ENCODE assay signal across 8 cellular contexts in genomic region chr11:36594316-36594989, GRCh38. TPM values are rescaled to one million over a fixed set of nuclear protein-coding genes. Genes with fewer than 3 reads are reported as not detected.
DNase-seq lines count a peak whose midpoint lies in the region; ATAC-seq and TF ChIP-seq lines count a peak whose summit lies in the region.

A gene with protein sequence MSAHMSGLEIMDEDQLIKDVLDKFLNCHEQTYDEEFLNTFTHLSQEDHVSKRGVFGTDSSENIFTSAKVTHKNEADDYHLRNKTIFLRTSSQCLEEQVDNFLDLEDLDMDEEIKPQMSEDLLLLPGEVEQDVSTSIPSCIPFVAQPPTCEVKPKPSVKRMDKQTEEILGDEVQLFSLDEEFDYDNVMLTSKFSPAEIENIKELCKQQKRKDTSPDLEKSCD (plus strand): TSS chr11:36594502. CDS start chr11:36610104, 15,602 bp downstream.

- no peak for TF ChIP-seq CTCF in GM10248 (IDR thresholded peaks at IDR 0.05; ENCODE audit: control extremely low read depth, extremely low read depth, low read depth, missing control alignments)

- ATAC-seq in HG02763 (IDR thresholded peaks at IDR 0.05; ENCODE audit: unreplicated experiment) (peak; percentile 94), GM18520 (IDR thresholded peaks at IDR 0.05; ENCODE audit: unreplicated experiment) (no peak)

- peaks cover 6% of the 10 kb centered on the region for H3K4me1 Mint-ChIP-seq in T-helper 2 cell treated with Interferon-gamma antibody and Interleukin-4, amounts not matched to agents 5 μg/mL and 100 μg/mL, for 36 hours (ENCODE audit: low read depth)

- H3K36me3 Mint-ChIP-seq in T-helper 2 cell treated with Interferon-gamma antibody and Interleukin-4, amounts not matched to agents 5 μg/mL and 100 μg/mL, for 36 hours (ENCODE audit: low read depth) = no peaks in the 10 kb centered on the region

- no peaks in the 10 kb centered on the region for H3K9me3 Mint-ChIP-seq in T-helper 2 cell treated with Interferon-gamma antibody and Interleukin-4, amounts not matched to agents 5 μg/mL and 100 μg/mL, for 36 hours

- POLR2A ChIA-PET in GM10248 (lab: Yijun Ruan, JAX) = no interaction called here

- peak within 1 kb of the TSS; percentile 81 for H3K4me3 ChIP-seq in skeletal muscle cell (ENCODE audit: low read depth, low read length)

- peaks cover 38% of the 10 kb centered on the region for H3K27me3 Mint-ChIP-seq in T-helper 2 cell treated with Interferon-gamma antibody and Interleukin-4, amounts not matched to agents 5 μg/mL and 100 μg/mL, for 36 hours (ENCODE audit: low read depth)

- H3K27ac Mint-ChIP-seq in T-helper 2 cell treated with Interferon-gamma antibody and Interleukin-4, amounts not matched to agents 5 μg/mL and 100 μg/mL, for 36 hours = no peak within 1 kb of the TSS

- peak; percentile 23 for DNase-seq in GM10248 (ENCODE audit: extremely low spot score)
- peak; percentile 67 for DNase-seq in NCI-H1694 treated with DMSO at 0.1 percent for 48 hours (lab: John Stamatoyannopoulos, UW)
- peak; percentile 9 for DNase-seq in T-helper 2 cell treated with Interferon-gamma antibody and Interleukin-4, amounts not matched to agents 5 μg/mL and 100 μg/mL, for 36 hours (ENCODE audit: low spot score)
- DNase-seq in cerebellum (ENCODE audit: low spot score) = peak; percentile 79
- DNase-seq in inferior parietal cortex (ENCODE audit: extremely low spot score) = peak; percentile 96
- peak; percentile 65 for DNase-seq in skeletal muscle cell (ENCODE audit: low read depth)

- peak within 1 kb of the TSS; percentile 84 for H3K4me3 Mint-ChIP-seq in T-helper 2 cell treated with Interferon-gamma antibody and Interleukin-4, amounts not matched to agents 5 μg/mL and 100 μg/mL, for 36 hours

- CTCF ChIA-PET in GM10248 (lab: Yijun Ruan, JAX) = no interaction called here

RNA-seq across cellular contexts. Expression of the gene that starts here (rescaled TPM):
- total RNA-seq in cerebellum = 51.4 TPM

Comparison
In these comparisons a context has a peak if more than half of its experiments do, and no peak if none do; other contexts are left out.
1. DNase-seq: peak in every context shown above with its lines; median percentile 96 in inferior parietal cortex; 79 in cerebellum; 67 in NCI-H1694 treated with DMSO at 0.1 percent for 48 hours; 65 in skeletal muscle cell; 23 in GM10248; 9 in T-helper 2 cell treated with Interferon-gamma antibody and Interleukin-4, amounts not matched to agents 5 μg/mL and 100 μg/mL, for 36 hours.